In the genomic region with DNA sequence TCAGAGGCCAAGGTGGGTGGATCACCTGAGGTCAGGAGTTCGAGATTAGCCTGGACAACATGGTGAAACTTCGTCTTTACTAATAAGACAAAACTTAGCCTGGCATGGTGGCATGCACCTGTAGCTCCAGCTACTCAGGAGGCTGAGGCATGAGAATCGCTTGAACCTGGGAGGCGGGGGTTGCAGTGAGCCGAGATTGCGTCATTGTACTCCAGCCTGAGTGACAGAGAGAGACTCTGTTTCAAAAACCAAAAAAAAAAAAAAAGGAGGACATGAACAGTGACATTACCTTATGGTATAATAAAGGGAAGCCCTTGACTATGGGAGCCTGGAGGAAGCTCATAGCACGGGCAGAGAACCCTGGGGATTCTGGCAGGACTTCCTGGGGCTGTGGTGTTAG, we compare ENCODE assay signal across 1 cellular context.
A peak's percentile ranks its signal among the peaks of the same experiment; 100 is the strongest.
TF ChIP-seq lines count a peak whose summit lies in the region.

No MANE protein-coding gene starts in this region.

TF ChIP-seq in K562, 482 proteins besides CTCF, POLR2A, EP300 and RAD21 (continued from another document):
- TF ChIP-seq ZNF431 (CRISPR knock-in tag; IDR thresholded peaks at IDR 0.05), result no peak
- no peak for TF ChIP-seq CCNT2 (IDR thresholded peaks at IDR 0.05; ENCODE audit: borderline replicate concordance, extremely low read depth, insufficient read length, low read depth, low read length)
- TF ChIP-seq, protein P1, sequence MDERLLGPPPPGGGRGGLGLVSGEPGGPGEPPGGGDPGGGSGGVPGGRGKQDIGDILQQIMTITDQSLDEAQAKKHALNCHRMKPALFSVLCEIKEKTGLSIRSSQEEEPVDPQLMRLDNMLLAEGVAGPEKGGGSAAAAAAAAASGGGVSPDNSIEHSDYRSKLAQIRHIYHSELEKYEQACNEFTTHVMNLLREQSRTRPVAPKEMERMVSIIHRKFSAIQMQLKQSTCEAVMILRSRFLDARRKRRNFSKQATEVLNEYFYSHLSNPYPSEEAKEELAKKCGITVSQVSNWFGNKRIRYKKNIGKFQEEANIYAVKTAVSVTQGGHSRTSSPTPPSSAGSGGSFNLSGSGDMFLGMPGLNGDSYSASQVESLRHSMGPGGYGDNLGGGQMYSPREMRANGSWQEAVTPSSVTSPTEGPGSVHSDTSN (CRISPR knock-in tag; IDR thresholded peaks at IDR 0.05; ENCODE audit: low read depth), result no peak
- TF ChIP-seq, protein P1 (tag; conservative IDR thresholded peaks at IDR 0.05; ENCODE audit: low read depth), result peak; percentile 28; the same call in 1 of the 2 replicates
- TF ChIP-seq, protein P2, sequence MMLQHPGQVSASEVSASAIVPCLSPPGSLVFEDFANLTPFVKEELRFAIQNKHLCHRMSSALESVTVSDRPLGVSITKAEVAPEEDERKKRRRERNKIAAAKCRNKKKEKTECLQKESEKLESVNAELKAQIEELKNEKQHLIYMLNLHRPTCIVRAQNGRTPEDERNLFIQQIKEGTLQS (IDR thresholded peaks at IDR 0.05), result peak; percentile 86
- TF ChIP-seq, protein P2 (CRISPR knock-in tag; conservative IDR thresholded peaks at IDR 0.05), result no peak
- peak; percentile 75 for TF ChIP-seq CEBPB (tag; IDR thresholded peaks at IDR 0.05)
- TF ChIP-seq FOXK1 (CRISPR knock-in tag; IDR thresholded peaks at IDR 0.05; ENCODE audit: borderline replicate concordance), result no peak
- TF ChIP-seq, protein P3, sequence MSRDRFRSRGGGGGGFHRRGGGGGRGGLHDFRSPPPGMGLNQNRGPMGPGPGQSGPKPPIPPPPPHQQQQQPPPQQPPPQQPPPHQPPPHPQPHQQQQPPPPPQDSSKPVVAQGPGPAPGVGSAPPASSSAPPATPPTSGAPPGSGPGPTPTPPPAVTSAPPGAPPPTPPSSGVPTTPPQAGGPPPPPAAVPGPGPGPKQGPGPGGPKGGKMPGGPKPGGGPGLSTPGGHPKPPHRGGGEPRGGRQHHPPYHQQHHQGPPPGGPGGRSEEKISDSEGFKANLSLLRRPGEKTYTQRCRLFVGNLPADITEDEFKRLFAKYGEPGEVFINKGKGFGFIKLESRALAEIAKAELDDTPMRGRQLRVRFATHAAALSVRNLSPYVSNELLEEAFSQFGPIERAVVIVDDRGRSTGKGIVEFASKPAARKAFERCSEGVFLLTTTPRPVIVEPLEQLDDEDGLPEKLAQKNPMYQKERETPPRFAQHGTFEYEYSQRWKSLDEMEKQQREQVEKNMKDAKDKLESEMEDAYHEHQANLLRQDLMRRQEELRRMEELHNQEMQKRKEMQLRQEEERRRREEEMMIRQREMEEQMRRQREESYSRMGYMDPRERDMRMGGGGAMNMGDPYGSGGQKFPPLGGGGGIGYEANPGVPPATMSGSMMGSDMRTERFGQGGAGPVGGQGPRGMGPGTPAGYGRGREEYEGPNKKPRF (IDR thresholded peaks at IDR 0.05; ENCODE audit: low read depth, low read length), result no peak
- TF ChIP-seq MCM2 (IDR thresholded peaks at IDR 0.05; ENCODE audit: low read depth), result no peak
